In the genomic region with DNA sequence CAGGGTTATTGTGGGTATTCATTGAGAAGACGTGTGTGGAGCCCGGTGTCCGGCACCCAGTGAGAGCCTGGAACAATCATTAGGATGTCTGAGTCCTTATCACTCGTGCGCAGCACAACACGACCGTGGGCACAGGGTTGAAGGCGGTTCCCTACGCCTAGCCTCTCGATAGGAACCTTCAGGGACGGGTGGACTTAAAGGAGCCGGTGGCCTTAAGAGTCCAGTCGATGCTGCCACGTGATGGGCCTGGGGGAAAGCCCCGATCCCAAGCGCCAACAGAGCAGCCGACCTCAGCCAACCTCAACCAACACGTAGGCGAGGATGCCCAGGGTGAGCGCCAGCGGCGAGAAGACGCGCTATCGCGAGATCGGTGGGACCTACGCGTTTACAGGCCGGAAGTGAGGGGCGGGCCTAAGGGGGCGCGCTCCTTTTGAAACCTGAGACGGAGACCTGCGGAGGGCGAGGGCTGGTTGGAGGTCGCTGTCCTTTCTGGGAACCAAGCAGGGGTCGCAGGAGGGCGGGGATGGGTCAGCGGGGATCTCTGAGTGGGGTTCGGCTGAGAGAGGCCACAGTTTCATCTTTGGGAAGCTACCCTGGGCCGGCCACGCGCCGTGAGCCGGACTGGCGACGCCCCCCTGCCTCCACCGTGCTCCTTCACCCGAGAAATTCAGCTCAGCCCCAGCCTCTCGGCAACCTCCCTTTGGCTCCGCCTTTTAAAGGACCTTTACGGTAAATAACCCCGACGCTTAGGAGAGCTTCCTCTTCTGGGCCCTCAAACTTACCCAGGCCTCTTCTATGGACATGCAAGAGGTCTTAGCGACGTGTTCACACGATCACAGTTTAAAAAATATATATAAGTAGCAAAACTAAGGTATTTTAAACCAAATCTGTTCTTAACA, we compare ENCODE assay signal across 8 cellular contexts. TPM values are rescaled to one million over a fixed set of nuclear protein-coding genes. Genes with fewer than 3 reads are reported as not detected.
DNase-seq lines count a peak whose midpoint lies in the region; ATAC-seq and TF ChIP-seq lines count a peak whose summit lies in the region.

No MANE protein-coding gene starts in this region.

- no peaks in the 10 kb centered on the region for H3K9me3 Mint-ChIP-seq in IgD-negative memory B cell
- no peaks in the 10 kb centered on the region for H3K9me3 Mint-ChIP-seq in activated T-helper 2 cell treated with anti-CD3 and anti-CD28 coated beads, Interferon-gamma antibody, Interleukin-2, Interleukin-4, amounts not matched to agents 10 μg/mL and 5 μg/mL and 100 μg/mL, durations not matched to agents 14 hours and 24 hours and 36 hours

- H3K79me2 ChIP-seq in neural cell (replicated peaks; ENCODE audit: insufficient read depth, low read length) = no peaks in the 10 kb centered on the region

- H3K27me3 Mint-ChIP-seq in IgD-negative memory B cell = peaks cover 7% of the 10 kb centered on the region
- H3K27me3 Mint-ChIP-seq in activated T-helper 2 cell treated with anti-CD3 and anti-CD28 coated beads, Interferon-gamma antibody, Interleukin-2, Interleukin-4, amounts not matched to agents 10 μg/mL and 5 μg/mL and 100 μg/mL, durations not matched to agents 14 hours and 24 hours and 36 hours (ENCODE audit: low read depth) = peaks cover 23% of the 10 kb centered on the region

- H3K36me3 ChIP-seq in Peyer's patch (no peaks in the 10 kb centered on the region), neural cell (ENCODE audit: insufficient read depth, low read length) (no peaks in the 10 kb centered on the region)

- DNase-seq in DMS114 treated with DMSO at 0.1 percent for 48 hours (lab: John Stamatoyannopoulos, UW; ENCODE audit: unreplicated experiment) (peak; percentile 82), Peyer's patch (peak; percentile 86 to 96 (median 91)), fibroblast of villous mesenchyme (ENCODE audit: low read depth) (peak; percentile 83)
- peak; percentile 83 for DNase-seq in activated T-helper 2 cell treated with anti-CD3 and anti-CD28 coated beads, Interferon-gamma antibody, Interleukin-2, Interleukin-4, amounts not matched to agents 10 μg/mL and 5 μg/mL and 100 μg/mL, durations not matched to agents 14 hours and 24 hours and 36 hours (ENCODE audit: low spot score)
- DNase-seq in stimulated activated naive CD8-positive, alpha-beta T cell treated with anti-CD3 and anti-CD28 coated beads, Interleukin-15, Interleukin-2, amounts not matched to agents 100 U/mL and 50 U/mL, for 24 hours = peak; percentile 95

- TF ChIP-seq EP300 in neural cell (conservative IDR thresholded peaks at IDR 0.05; ENCODE audit: poor library complexity, severe bottlenecking) = no peak

- H3K4me3 ChIP-seq in Peyer's patch (peak overlapping the region; percentile 36 to 57 (median 54)), fibroblast of villous mesenchyme (ENCODE audit: low read depth, low read length) (peak overlapping the region; percentile 63), neural cell (ENCODE audit: low read length) (peak overlapping the region; percentile 71)

- peaks cover 2 to 7% (median 5%) of the 10 kb centered on the region in 3 donors for H3K4me1 Mint-ChIP-seq in IgD-negative memory B cell
- peaks cover 13% of the 10 kb centered on the region for H3K4me1 Mint-ChIP-seq in activated T-helper 2 cell treated with anti-CD3 and anti-CD28 coated beads, Interferon-gamma antibody, Interleukin-2, Interleukin-4, amounts not matched to agents 10 μg/mL and 5 μg/mL and 100 μg/mL, durations not matched to agents 14 hours and 24 hours and 36 hours (ENCODE audit: low read depth)

- no peaks in the 10 kb centered on the region for H3K9me3 ChIP-seq in Peyer's patch
- no peaks in the 10 kb centered on the region for H3K9me3 ChIP-seq in neural cell (ENCODE audit: low read length)

- peak overlapping the region; percentile 66 for H3K9ac ChIP-seq in neural cell (ENCODE audit: low read length)

- no peak for TF ChIP-seq RAD21 in neural cell (conservative IDR thresholded peaks at IDR 0.05)

- intact Hi-C loops in activated T-helper 2 cell treated with anti-CD3 and anti-CD28 coated beads, Interferon-gamma antibody, Interleukin-2, Interleukin-4, amounts not matched to agents 10 μg/mL and 5 μg/mL and 100 μg/mL, durations not matched to agents 14 hours and 24 hours and 36 hours (cut with micrococcal nuclease) = loop anchor here (1.0 to 10.0 kb wide), 2 partner anchors 13 to 46 kb away; a partner anchor contains a TSS

- H3K4me3 Mint-ChIP-seq in IgD-negative memory B cell = peak overlapping the region; percentile 84 to 94 (median 90)
- H3K4me3 Mint-ChIP-seq in activated T-helper 2 cell treated with anti-CD3 and anti-CD28 coated beads, Interferon-gamma antibody, Interleukin-2, Interleukin-4, amounts not matched to agents 10 μg/mL and 5 μg/mL and 100 μg/mL, durations not matched to agents 14 hours and 24 hours and 36 hours (ENCODE audit: low read depth) = peak overlapping the region; percentile 80

- no peaks in the 10 kb centered on the region for H3F3A ChIP-seq in neural cell (ENCODE audit: insufficient read depth, low read length, poor library complexity, severe bottlenecking)

- peak overlapping the region; percentile 94 for H3K4me2 ChIP-seq in neural cell (ENCODE audit: low read length)

- H3K4me1 ChIP-seq in Peyer's patch = peaks cover 0 to 5% (median 0%) of the 10 kb centered on the region in 4 donors

- H3K9me2 ChIP-seq in neural cell (ENCODE audit: insufficient read depth, low read length) = no peaks in the 10 kb centered on the region

- H3K27ac ChIP-seq in Peyer's patch (peak overlapping the region in 1 of 4 donors; percentile 51), neural cell (ENCODE audit: low read length) (no peak overlapping the region)

- H3K27me3 ChIP-seq in Peyer's patch (no peaks in the 10 kb centered on the region), neural cell (ENCODE audit: insufficient read depth, low read depth, low read length) (peaks cover 25% of the 10 kb centered on the region)

- H2AFZ ChIP-seq in neural cell (ENCODE audit: low read depth, low read length) = peak overlapping the region; percentile 81

- TF ChIP-seq POLR2A in Peyer's patch (IDR thresholded peaks at IDR 0.05) = no peak

- no peaks in the 10 kb centered on the region for H4K20me1 ChIP-seq in neural cell (ENCODE audit: insufficient read depth)

- peak; percentile 93 for ATAC-seq in GM21515 (IDR thresholded peaks at IDR 0.05; ENCODE audit: unreplicated experiment)
- peak; percentile 98 for ATAC-seq in stimulated activated naive CD8-positive, alpha-beta T cell treated with anti-CD3 and anti-CD28 coated beads, Interleukin-15, Interleukin-2, amounts not matched to agents 100 U/mL and 50 U/mL, for 24 hours

- peak overlapping the region; percentile 81 to 91 (median 89) for H3K27ac Mint-ChIP-seq in IgD-negative memory B cell
- peak overlapping the region; percentile 76 for H3K27ac Mint-ChIP-seq in activated T-helper 2 cell treated with anti-CD3 and anti-CD28 coated beads, Interferon-gamma antibody, Interleukin-2, Interleukin-4, amounts not matched to agents 10 μg/mL and 5 μg/mL and 100 μg/mL, durations not matched to agents 14 hours and 24 hours and 36 hours

- no peaks in the 10 kb centered on the region for H3K36me3 Mint-ChIP-seq in IgD-negative memory B cell
- H3K36me3 Mint-ChIP-seq in activated T-helper 2 cell treated with anti-CD3 and anti-CD28 coated beads, Interferon-gamma antibody, Interleukin-2, Interleukin-4, amounts not matched to agents 10 μg/mL and 5 μg/mL and 100 μg/mL, durations not matched to agents 14 hours and 24 hours and 36 hours (ENCODE audit: low read depth) = no peaks in the 10 kb centered on the region

- TF ChIP-seq CTCF in Peyer's patch (IDR thresholded peaks at IDR 0.05) (no peak), fibroblast of villous mesenchyme (IDR thresholded peaks at IDR 0.05; ENCODE audit: insufficient read depth, low read depth, low read length) (no peak), neural cell (IDR thresholded peaks at IDR 0.05; ENCODE audit: poor library complexity, severe bottlenecking) (peak; percentile 16)

RNA-seq across cellular contexts. Expression of a gene that starts 28.3 kb away (rescaled TPM):
- polyA plus RNA-seq in IgD-negative memory B cell = 2.4 TPM
- 1 to 10 TPM in 1 of 4 donors, under 1 TPM in 1, not detected in 2; 0.27 to 2.5 TPM for total RNA-seq in Peyer's patch
- total RNA-seq in activated T-helper 2 cell treated with anti-CD3 and anti-CD28 coated beads, Interferon-gamma antibody, Interleukin-2, Interleukin-4, amounts not matched to agents 10 μg/mL and 5 μg/mL and 100 μg/mL, durations not matched to agents 14 hours and 24 hours and 36 hours = 0.18 and 0.59 TPM in 2 replicates
- not detected in 2 replicates for total RNA-seq in fibroblast of villous mesenchyme
- polyA plus RNA-seq in neural cell = 0.14 and 0.20 TPM in 2 replicates
- not detected in 2 replicates for polyA minus RNA-seq in neural cell

RNA-seq across cellular contexts. Expression of a gene that starts 49.4 kb away (rescaled TPM):
- 0.86 TPM for polyA plus RNA-seq in IgD-negative memory B cell
- total RNA-seq in Peyer's patch = not detected
- not detected in 2 replicates for total RNA-seq in activated T-helper 2 cell treated with anti-CD3 and anti-CD28 coated beads, Interferon-gamma antibody, Interleukin-2, Interleukin-4, amounts not matched to agents 10 μg/mL and 5 μg/mL and 100 μg/mL, durations not matched to agents 14 hours and 24 hours and 36 hours
- total RNA-seq in fibroblast of villous mesenchyme = not detected in 2 replicates
- polyA plus RNA-seq in neural cell = not detected in 2 replicates
- not detected in 2 replicates for polyA minus RNA-seq in neural cell

RNA-seq across cellular contexts. Expression of a gene that starts 50.5 kb away (rescaled TPM):
- polyA plus RNA-seq in IgD-negative memory B cell (not detected), neural cell (2.0 and 3.1 TPM in 2 replicates)
- total RNA-seq in Peyer's patch (1 to 10 TPM in 1 of 4 donors, under 1 TPM in 2, not detected in 1; 0.54 to 1.1 (median 0.95) TPM), fibroblast of villous mesenchyme (not detected in 2 replicates)
- total RNA-seq in activated T-helper 2 cell treated with anti-CD3 and anti-CD28 coated beads, Interferon-gamma antibody, Interleukin-2, Interleukin-4, amounts not matched to agents 10 μg/mL and 5 μg/mL and 100 μg/mL, durations not matched to agents 14 hours and 24 hours and 36 hours = not detected in 2 replicates
- polyA minus RNA-seq in neural cell = 6.7 and 8.5 TPM in 2 replicates
